8 cellular contexts compared by ENCODE assay signal in genomic region chr2:62475172-62476011, GRCh38. TPM values are rescaled to one million over a fixed set of nuclear protein-coding genes. Genes with fewer than 3 reads are reported as not detected.
DNase-seq lines count a peak whose midpoint lies in the region; ATAC-seq and TF ChIP-seq lines count a peak whose summit lies in the region.

No MANE protein-coding gene starts in this region.

- no peaks in the 10 kb centered on the region for H3K27me3 Mint-ChIP-seq in HFFc6 (ENCODE audit: insufficient read depth)
- H3K27me3 Mint-ChIP-seq in T-helper 17 cell = peaks cover 62% of the 10 kb centered on the region

- intact Hi-C loops in right cardiac atrium (cut with DNase I) (no loop called here), sciatic nerve (cut with DNase I) (no loop called here)

- peak overlapping the region; percentile 5 for H3K4me3 ChIP-seq in right cardiac atrium (ENCODE audit: low read length)

- no peaks in the 10 kb centered on the region for H3K27me3 ChIP-seq in right cardiac atrium (ENCODE audit: control insufficient read depth, insufficient read depth)

- H3K4me3 Mint-ChIP-seq in HFFc6 = peak overlapping the region; percentile 58
- H3K4me3 Mint-ChIP-seq in T-helper 17 cell = peak overlapping the region; percentile 21

- no peaks in the 10 kb centered on the region for H3K9me3 Mint-ChIP-seq in HFFc6

- H3K36me3 Mint-ChIP-seq in HFFc6 (ENCODE audit: low read depth) = no peaks in the 10 kb centered on the region
- H3K36me3 Mint-ChIP-seq in T-helper 17 cell (ENCODE audit: low read depth) = peaks cover 2% of the 10 kb centered on the region

- H3K9me3 ChIP-seq in T-helper 17 cell (ENCODE audit: control insufficient read depth, low read length, poor library complexity, severe bottlenecking) (no peaks in the 10 kb centered on the region), right cardiac atrium (ENCODE audit: control insufficient read depth, low read length) (no peaks in the 10 kb centered on the region)

- WGBS in right cardiac atrium = 26% methylated on average over 21 of the region's 21 CpGs

- H3K4me1 ChIP-seq in right cardiac atrium (ENCODE audit: control insufficient read depth, insufficient read depth, low read length) = peaks cover 13% of the 10 kb centered on the region

- no peak overlapping the region for H3K27ac Mint-ChIP-seq in HFFc6
- H3K27ac Mint-ChIP-seq in T-helper 17 cell = no peak overlapping the region

- H3K4me1 Mint-ChIP-seq in HFFc6 (ENCODE audit: low read depth) (peaks cover 35% of the 10 kb centered on the region), T-helper 17 cell (no peaks in the 10 kb centered on the region)

- ATAC-seq in T-helper 17 cell (peak; percentile 18), right cardiac atrium (peak; percentile 29 to 30), sciatic nerve (peak; percentile 14), HG03378 (IDR thresholded peaks at IDR 0.05; ENCODE audit: unreplicated experiment) (no peak), HG03280 (IDR thresholded peaks at IDR 0.05; ENCODE audit: unreplicated experiment) (no peak), GM18907 (IDR thresholded peaks at IDR 0.05; ENCODE audit: unreplicated experiment) (no peak)

- peak overlapping the region; percentile 39 for H3K27ac ChIP-seq in right cardiac atrium (ENCODE audit: low read length)

- no peak for TF ChIP-seq CTCF in HFFc6 (IDR thresholded peaks at IDR 0.05)

- no peak for DNase-seq in HFFc6
- DNase-seq in T-helper 17 cell = no peak
- peak in 2 of 3 donors; percentile 65 to 66 for DNase-seq in right cardiac atrium
- no peak for DNase-seq in sciatic nerve (ENCODE audit: low spot score)
- no peak for DNase-seq in SIG-M5 treated with dmso at 0.1 percent for 504 hours (lab: John Stamatoyannopoulos, UW; ENCODE audit: unreplicated experiment)

RNA-seq across cellular contexts. Expression of gene TMEM17, which starts 30.6 kb away (rescaled TPM):
- 1 to 10 TPM; 2.4 to 4.4 (median 3.4) TPM for total RNA-seq in HFFc6 (2021; fragmentation: NEBNext Ultra II Directional; extraction: Animal tissue kit (Norgen Biotek cat#: 25700))
- not detected for total RNA-seq in T-helper 17 cell
- 1 to 10 TPM; 1.5 to 2.9 (median 1.7) TPM for total RNA-seq in right cardiac atrium
- polyA plus RNA-seq in right cardiac atrium = 2.0 TPM
- total RNA-seq in sciatic nerve = 4.9 TPM

Comparison
In these comparisons a context has a peak if more than half of its experiments do, and no peak if none do; other contexts are left out.
1. DNase-seq: peak in right cardiac atrium (2 of 3); none in HFFc6 (single experiment), T-helper 17 cell (0 of 3), sciatic nerve (single experiment) and SIG-M5 treated with dmso at 0.1 percent for 504 hours (single experiment).
2. ATAC-seq: peak in T-helper 17 cell (single experiment), right cardiac atrium (2 of 2) and sciatic nerve (single experiment); none in HG03378 (single experiment), HG03280 (single experiment) and GM18907 (single experiment).